Comparison of ENCODE assay signal across 13 cellular contexts in the genomic region with DNA sequence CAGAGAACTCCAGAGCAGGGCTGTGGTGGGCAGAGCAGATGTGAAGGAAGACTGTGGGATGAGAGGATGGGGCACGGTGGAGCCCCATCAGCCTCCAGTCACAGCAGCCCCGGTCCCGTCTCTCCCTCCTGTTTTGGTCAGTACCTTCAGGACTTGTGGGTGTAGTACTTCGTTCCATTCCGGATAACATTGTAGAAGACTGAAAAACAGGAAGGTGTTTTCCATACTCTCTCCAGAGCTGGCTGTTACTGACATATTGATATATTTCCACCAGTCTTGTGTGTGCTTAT. TPM values are rescaled to one million over a fixed set of nuclear protein-coding genes. Genes with fewer than 3 reads are reported as not detected.
DNase-seq lines count a peak whose midpoint lies in the region; TF ChIP-seq lines count a peak whose summit lies in the region.
"Had no signal": no experiment of that assay in that cellular context is flagged by ENCODE, and none has a peak within 500 bp of the region (broad histone marks: within the 10 kb centered on the region; RNA-seq: fewer than 3 reads in every experiment).

No MANE protein-coding gene starts in this region.

- CTCF ChIA-PET in activated CD4-positive, alpha-beta T cell treated with anti-CD3 and anti-CD28 coated beads, Interleukin-2, amount 10 ng/mL, durations not matched to agents 7 days and 5 days (lab: Charles Lee): no interaction called here

- TF ChIP-seq CTCF in endothelial cell (IDR thresholded peaks at IDR 0.05; ENCODE audit: unreplicated experiment): no peak
- no peak for TF ChIP-seq CTCF in foreskin fibroblast (IDR thresholded peaks at IDR 0.05; ENCODE audit: low read depth, low read length)

- peak overlapping the region; percentile 74 for H3K27ac Mint-ChIP-seq in activated CD4-positive, alpha-beta T cell treated with anti-CD3 and anti-CD28 coated beads, Interleukin-2, amount 10 ng/mL, durations not matched to agents 7 days and 5 days
- no peak overlapping the region for H3K27ac Mint-ChIP-seq in endothelial cell (ENCODE audit: unreplicated experiment)

- H3K36me3 ChIP-seq in SK-N-MC (ENCODE audit: insufficient read depth, low read length): peaks cover 19% of the 10 kb centered on the region
- H3K36me3 ChIP-seq: colonic mucosa had no signal

- no peaks in the 10 kb centered on the region for H3K27me3 Mint-ChIP-seq in activated CD4-positive, alpha-beta T cell treated with anti-CD3 and anti-CD28 coated beads, Interleukin-2, amount 10 ng/mL, durations not matched to agents 7 days and 5 days
- H3K27me3 Mint-ChIP-seq in endothelial cell (ENCODE audit: unreplicated experiment): peaks cover 10% of the 10 kb centered on the region

- DNase-seq in activated CD4-positive, alpha-beta T cell treated with anti-CD3 and anti-CD28 coated beads, Interleukin-2, amount 10 ng/mL, durations not matched to agents 7 days and 5 days: no peak
- no peak for DNase-seq in activated CD4-positive, alpha-beta T cell treated with anti-CD3 and anti-CD28 coated beads, Interleukin-2, amount 50 U/mL, for 48 hours
- DNase-seq in SK-N-MC (ENCODE audit: low read depth, low spot score): no peak
- no peak for DNase-seq in endothelial cell (ENCODE audit: low spot score)
- DNase-seq in NCI-H446 (lab: John Stamatoyannopoulos, UW): no peak
- DNase-seq in foreskin fibroblast: no peak
- no peak for DNase-seq in NCI-H524 treated with DMSO at 0.1 percent for 48 hours (lab: John Stamatoyannopoulos, UW)
- DNase-seq: colonic mucosa; stimulated activated CD4-positive, alpha-beta T cell treated with anti-CD3 and anti-CD28 coated beads, Interleukin-12 subunit alpha, Interleukin-12 subunit beta, amount 100 ng/mL, for 4 hours; SW 1271 had no signal

- H3K27ac ChIP-seq in SK-N-MC: peak overlapping the region; percentile 60; the same call in 1 of the 2 replicates
- peak overlapping the region in 12 of 21 experiments; percentile 2 to 70 (median 24) for H3K27ac ChIP-seq in skin epidermis
- H3K27ac ChIP-seq: colonic mucosa, lower lobe of right lung had no signal

- H3K4me3 ChIP-seq in SK-N-MC: no peak overlapping the region
- no peak overlapping the region for H3K4me3 ChIP-seq in skin epidermis
- H3K4me3 ChIP-seq in foreskin fibroblast (ENCODE audit: low read depth in 1 of 2, low read length in 2 of 2): no peak overlapping the region
- H3K4me3 ChIP-seq: colonic mucosa, lower lobe of right lung had no signal

- H3K36me3 Mint-ChIP-seq in activated CD4-positive, alpha-beta T cell treated with anti-CD3 and anti-CD28 coated beads, Interleukin-2, amount 10 ng/mL, durations not matched to agents 7 days and 5 days (ENCODE audit: low read depth): peaks cover 53% of the 10 kb centered on the region
- peaks cover 31% of the 10 kb centered on the region for H3K36me3 Mint-ChIP-seq in endothelial cell (ENCODE audit: low read depth, unreplicated experiment)

- no peak overlapping the region for H3K9ac ChIP-seq in SK-N-MC (ENCODE audit: insufficient read length)

- no peak overlapping the region for H3K4me3 Mint-ChIP-seq in activated CD4-positive, alpha-beta T cell treated with anti-CD3 and anti-CD28 coated beads, Interleukin-2, amount 10 ng/mL, durations not matched to agents 7 days and 5 days
- peak overlapping the region; percentile 33 for H3K4me3 Mint-ChIP-seq in endothelial cell (ENCODE audit: unreplicated experiment)

- POLR2A ChIA-PET in activated CD4-positive, alpha-beta T cell treated with anti-CD3 and anti-CD28 coated beads, Interleukin-2, amount 10 ng/mL, durations not matched to agents 7 days and 5 days (lab: Charles Lee): no interaction called here

- H3K9me3 Mint-ChIP-seq in activated CD4-positive, alpha-beta T cell treated with anti-CD3 and anti-CD28 coated beads, Interleukin-2, amount 10 ng/mL, durations not matched to agents 7 days and 5 days: no peaks in the 10 kb centered on the region
- H3K9me3 Mint-ChIP-seq in endothelial cell (ENCODE audit: unreplicated experiment): no peaks in the 10 kb centered on the region
- H3K9me3 Mint-ChIP-seq: activated naive CD4-positive, alpha-beta T cell treated with anti-CD3 and anti-CD28 coated beads, Interleukin-2, amount 50 U/mL, for 72 hours had no signal

- no peaks in the 10 kb centered on the region for H3K9me3 ChIP-seq in SK-N-MC (ENCODE audit: low read depth, low read length)
- H3K9me3 ChIP-seq: colonic mucosa, lower lobe of right lung had no signal

- peaks cover 56% of the 10 kb centered on the region for H3K4me1 Mint-ChIP-seq in activated CD4-positive, alpha-beta T cell treated with anti-CD3 and anti-CD28 coated beads, Interleukin-2, amount 10 ng/mL, durations not matched to agents 7 days and 5 days
- peaks cover 40% of the 10 kb centered on the region for H3K4me1 Mint-ChIP-seq in endothelial cell (ENCODE audit: unreplicated experiment)

RNA-seq across cellular contexts. Expression of gene MED15, which starts 15.4 kb away (rescaled TPM):
- 100 to 1,000 TPM; 141 to 182 TPM for total RNA-seq in activated CD4-positive, alpha-beta T cell treated with anti-CD3 and anti-CD28 coated beads, Interleukin-2, amount 10 ng/mL, durations not matched to agents 7 days and 5 days
- total RNA-seq in endothelial cell (ENCODE audit: unreplicated experiment): 165 TPM

RNA-seq across cellular contexts. Expression of gene KLHL22, which starts 27.2 kb away (rescaled TPM):
- total RNA-seq in activated CD4-positive, alpha-beta T cell treated with anti-CD3 and anti-CD28 coated beads, Interleukin-2, amount 10 ng/mL, durations not matched to agents 7 days and 5 days: 10 to 100 TPM; 38.7 to 40.1 TPM
- total RNA-seq in endothelial cell (ENCODE audit: unreplicated experiment): 19.4 TPM
